ENCODE assay signal across 20 cellular contexts in the genomic region with DNA sequence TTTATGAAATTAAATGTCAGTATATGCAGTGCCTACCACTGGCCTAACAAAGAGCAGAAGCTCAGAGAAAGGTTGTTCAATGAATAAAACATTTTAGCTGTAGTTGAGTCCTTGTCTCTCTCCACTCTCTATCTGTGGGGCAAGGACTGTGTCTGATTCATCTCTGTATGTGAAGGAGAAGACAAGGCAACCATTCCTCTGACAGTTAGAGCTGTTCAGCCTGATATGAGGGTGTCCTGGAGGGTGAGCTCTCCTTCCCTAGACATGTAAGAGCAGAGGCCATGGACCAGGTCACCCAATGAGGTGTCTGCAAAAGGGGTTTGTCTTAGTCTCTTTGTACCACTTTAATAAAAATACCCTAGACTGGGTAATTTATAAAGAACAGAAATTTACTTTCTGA. TPM values are rescaled to one million over a fixed set of nuclear protein-coding genes. Genes with fewer than 3 reads are reported as not detected.
A peak's percentile ranks its signal among the peaks of the same experiment; 100 is the strongest.
DNase-seq lines count a peak whose midpoint lies in the region; ATAC-seq, FAIRE-seq and TF ChIP-seq lines count a peak whose summit lies in the region.
"Had no signal": no experiment of that assay in that cellular context is flagged by ENCODE, and none has a peak within 500 bp of the region (broad histone marks: within the 10 kb centered on the region; RNA-seq: fewer than 3 reads in every experiment).

No MANE protein-coding gene starts in this region.

- TF ChIP-seq CTCF in Calu3 (IDR thresholded peaks at IDR 0.05; ENCODE audit: unreplicated experiment) (no peak), K562 (IDR thresholded peaks at IDR 0.05 in 2 of 3, conservative IDR thresholded peaks at IDR 0.05 in 1 of 3; ENCODE audit: insufficient read depth in 2 of 3, low read depth in 1 of 3, low read length in 3 of 3) (no peak), spleen (IDR thresholded peaks at IDR 0.05 in 8 of 11, conservative IDR thresholded peaks at IDR 0.05 in 3 of 11) (no peak)

- DNase-seq in Calu3 (no peak), K562 (ENCODE audit: extremely low read depth in 1 of 4, low spot score in 3 of 4) (peak in 1 of 4 experiments; percentile 71), mesenteric fat pad (ENCODE audit: low spot score) (peak; percentile 4), spleen (peak; percentile 11)
- DNase-seq: CD8-positive, alpha-beta T cell; COR-L47; HCEC 1CT; HFFc6 had no signal

- H3K9ac ChIP-seq in K562 (ENCODE audit: insufficient read depth in 1 of 2, low read depth in 2 of 2, low read length in 2 of 2), result peak overlapping the region in 1 of 2 experiments; percentile 7; a peak in 1 of 4 replicates

- ATAC-seq in K562, result peak; percentile 52
- no peak for ATAC-seq in GM18519 (IDR thresholded peaks at IDR 0.05; ENCODE audit: low FRiP score, unreplicated experiment)
- no peak for ATAC-seq in GM18873 (IDR thresholded peaks at IDR 0.05; ENCODE audit: low FRiP score, unreplicated experiment)
- ATAC-seq in GM21723 (IDR thresholded peaks at IDR 0.05; ENCODE audit: unreplicated experiment), result no peak
- ATAC-seq: A549; CD8-positive, alpha-beta T cell; HepG2 had no signal

- TF ChIP-seq POLR2A in K562 (conservative IDR thresholded peaks at IDR 0.05) (no peak), spleen (IDR thresholded peaks at IDR 0.05) (no peak)

- H3K27ac ChIP-seq in K562 (ENCODE audit: extremely low read depth, low read depth, low read length), result peak overlapping the region; percentile 24; the same call in 2 of the 3 replicates
- no peak overlapping the region for H3K27ac ChIP-seq in spleen

- no peaks in the 10 kb centered on the region for H4K20me1 ChIP-seq in K562 (replicated peaks; ENCODE audit: control insufficient read depth, insufficient read depth, low read length)

- H3K4me1 ChIP-seq in K562 (replicated peaks in 1 of 2; ENCODE audit: control insufficient read depth in 2 of 2, insufficient read depth in 2 of 2, low read length in 2 of 2) (peaks cover 44 to 55% of the 10 kb centered on the region in 2 experiments; a peak in 4 of 5 replicates), spleen (peaks cover 0 to 30% (median 11%) of the 10 kb centered on the region in 6 donors)

- H3K4me3 ChIP-seq in K562, result no peak overlapping the region
- no peak overlapping the region for H3K4me3 ChIP-seq in spleen
- H3K4me3 ChIP-seq: A549 had no signal

- H3K79me2 ChIP-seq in K562 (ENCODE audit: control insufficient read depth, insufficient read depth, low read length), result no peaks in the 10 kb centered on the region

- peaks cover 30% of the 10 kb centered on the region for H3K36me3 Mint-ChIP-seq in Calu3 (ENCODE audit: insufficient read depth, unreplicated experiment)
- H3K36me3 Mint-ChIP-seq: CD14-positive monocyte; CD8-positive, alpha-beta T cell had no signal

- H3K9me1 ChIP-seq in K562 (ENCODE audit: control insufficient read depth, insufficient read depth, low read length), result no peaks in the 10 kb centered on the region

- in situ Hi-C loops in K562 (cut with MboI), result loop anchor here (5.0 kb wide), 1 partner anchor 68 kb away; no protein-coding TSS in a partner anchor

- H3K4me2 ChIP-seq in K562 (ENCODE audit: insufficient read depth, low read length), result peak overlapping the region; percentile 40
- H3K4me2 ChIP-seq: A549 had no signal

- H3K27me3 ChIP-seq in K562 (ENCODE audit: control insufficient read depth in 2 of 2, insufficient read depth in 2 of 2, low read length in 2 of 2) (no peaks in the 10 kb centered on the region), spleen (replicated peaks in 1 of 7) (peaks cover 0 to 20% (median 0%) of the 10 kb centered on the region in 7 donors)

- POLR2A ChIA-PET in K562 (lab: Yijun Ruan, JAX), result interaction anchor here (0.6 to 5.7 kb wide), 7 partner anchors 8 to 120 kb away, joined by 3 to 65 read pairs (median 3); a partner anchor contains a TSS

- TF ChIP-seq EP300 in K562 (IDR thresholded peaks at IDR 0.05; ENCODE audit: low read length), result peak; percentile 33; the same call in 1 of the 2 replicates

- CTCF ChIA-PET in Calu3 (lab: Charles Lee), result no interaction called here
- CTCF ChIA-PET in K562 (lab: Yijun Ruan, JAX; ENCODE audit: low intra/inter-chr PET ratio), result interaction anchor here (2.7 to 3.9 kb wide), 2 partner anchors 69 to 230 kb away, joined by 17 to 44 read pairs; no protein-coding TSS in a partner anchor

- H3K9me3 ChIP-seq in K562 (replicated peaks; ENCODE audit: control insufficient read depth, insufficient read depth, low read depth, low read length) (no peaks in the 10 kb centered on the region), spleen (no peaks in the 10 kb centered on the region)
- H3K9me3 ChIP-seq: A549 had no signal

- H3K27me3 Mint-ChIP-seq in Calu3 (ENCODE audit: unreplicated experiment), result peaks cover 18% of the 10 kb centered on the region

- intact Hi-C loops in Calu3 (cut with micrococcal nuclease; ENCODE audit: unreplicated experiment), result loop anchor here (1.0 to 10.0 kb wide), 2 partner anchors 68 to 230 kb away; no protein-coding TSS in a partner anchor
- intact Hi-C loops in K562 (cut with micrococcal nuclease), result loop anchor here (2.0 kb wide), 1 partner anchor 14 kb away; no protein-coding TSS in a partner anchor
- intact Hi-C loops in spleen (cut with DNase I; ENCODE audit: low total_unique reads), result loop anchor here (5.0 to 10.0 kb wide), 2 partner anchors 68 to 230 kb away; no protein-coding TSS in a partner anchor

- no peaks in the 10 kb centered on the region for H3K36me3 ChIP-seq in K562 (ENCODE audit: control insufficient read depth, insufficient read depth, low read length)
- no peaks in the 10 kb centered on the region for H3K36me3 ChIP-seq in spleen

- peak overlapping the region; percentile 85 for H2AFZ ChIP-seq in K562 (ENCODE audit: low read depth, low read length)

- peak; percentile 75 for FAIRE-seq in K562 (lab: Jason Lieb, UNC)
- FAIRE-seq: A549, GM18507, H1, HepG2, HTR-8/SVneo had no signal

- no peak for TF ChIP-seq RAD21 in K562 (CRISPR knock-in tag; conservative IDR thresholded peaks at IDR 0.05 in 1 of 2, IDR thresholded peaks at IDR 0.05 in 1 of 2)

- H3K4me1 Mint-ChIP-seq in Calu3 (ENCODE audit: low read depth, unreplicated experiment), result peaks cover 42% of the 10 kb centered on the region

- BruUV-seq in Calu3 (replicated peaks; lab: Mats Ljungman, UMichigan) (no TSS peak), K562 (replicated peaks; lab: Mats Ljungman, UMichigan) (no TSS peak)

- H3K9me3 Mint-ChIP-seq in Calu3 (ENCODE audit: low read depth, unreplicated experiment), result no peaks in the 10 kb centered on the region
- H3K9me3 Mint-ChIP-seq: CD8-positive, alpha-beta T cell; HFFc6 had no signal

- H3K27ac Mint-ChIP-seq in Calu3 (ENCODE audit: unreplicated experiment), result peak overlapping the region; percentile 39
- H3K27ac Mint-ChIP-seq: CD14-positive monocyte; CD8-positive, alpha-beta T cell; HFFc6 had no signal

- H3K4me3 Mint-ChIP-seq in Calu3 (ENCODE audit: low read depth, unreplicated experiment), result no peak overlapping the region
- H3K4me3 Mint-ChIP-seq: CD14-positive monocyte; CD8-positive, alpha-beta T cell; HFFc6 had no signal

RNA-seq across cellular contexts. Expression of a gene that starts 4.5 kb away (rescaled TPM):
- total RNA-seq in Calu3 (2022), result 231 and 327 TPM in 2 replicates
- total RNA-seq in K562 (2011; cell fraction: chromatin; rRNA removed; ENCODE audit: low replicate concordance), result 0.74 and 1.0 TPM in 2 replicates
- 0.92 and 1.2 TPM in 2 replicates for total RNA-seq in K562 (2011; cell fraction: nucleolus; rRNA removed)
- 1.1 and 1.2 TPM in 2 replicates for total RNA-seq in K562 (2011; cell fraction: nucleoplasm; rRNA removed)
- 0.33 and 0.59 TPM in 2 replicates for total RNA-seq in K562 (2014; rRNA removed)
- total RNA-seq in K562 (2014; rRNA removed; fragmentation: Illumina TruSeq; extraction: Trizol), result not detected in 2 replicates
- not detected in 2 replicates for total RNA-seq in K562 (2015; rRNA removed; fragmentation: Illumina TruSeq; extraction: Trizol)
- 0.33 and 0.49 TPM in 2 replicates for total RNA-seq in K562 (2021)
- polyA plus RNA-seq in K562 (2011; rRNA removed), result 0.17 and 0.64 TPM in 2 replicates
- 0.68 and 1.0 TPM in 2 replicates for polyA plus RNA-seq in K562 (2011; cell fraction: cytosol; rRNA removed)
- polyA plus RNA-seq in K562 (2011; cell fraction: nucleus; rRNA removed), result 0.73 and 1.3 TPM in 2 replicates
- 0.48 and 0.66 TPM in 2 replicates for polyA plus RNA-seq in K562 (2012)
- polyA plus RNA-seq in K562 (2014; fragmentation: Illumina TruSeq; extraction: Trizol), result 0.32 and 0.68 TPM in 2 replicates
- polyA plus RNA-seq in K562 (2014; fragmentation: Nextera tagmentation; extraction: Ambion mirVana), result under 1 TPM; 0.45 to 0.55 TPM
- 0.32 and 0.53 TPM in 2 replicates for polyA plus RNA-seq in K562 (2014; rRNA removed)
- polyA minus RNA-seq in K562 (2011; rRNA and poly(A)+ RNA removed), result not detected in 2 replicates
- polyA minus RNA-seq in K562 (2011; cell fraction: cytosol; rRNA and poly(A)+ RNA removed), result not detected in 2 replicates
- not detected in 2 replicates for polyA minus RNA-seq in K562 (2011; cell fraction: nucleus; rRNA and poly(A)+ RNA removed)
- total RNA-seq in mesenteric fat pad, result 2.8 TPM
- total RNA-seq in spleen, result 10 to 100 TPM in 1 of 7 donors, 1 to 10 TPM in 5, under 1 TPM in 1; 0.76 to 11.0 (median 4.0) TPM
- polyA plus RNA-seq in spleen, result 1 to 10 TPM in 1 of 3 donors, under 1 TPM in 2; 0.22 to 8.3 (median 0.41) TPM
- total RNA-seq: CD8-positive, alpha-beta T cell; Daoy; H1; HFFc6 had no signal
- polyA plus RNA-seq: AG04450, BJ had no signal

RNA-seq across cellular contexts. Expression of a gene that starts 37.7 kb away (rescaled TPM):
- total RNA-seq in Calu3 (2022) (not detected in 2 replicates), K562 (2014; rRNA removed) (59.7 and 103 TPM in 2 replicates), K562 (2014; rRNA removed; fragmentation: Illumina TruSeq; extraction: Trizol) (67.6 and 79.8 TPM in 2 replicates), K562 (2015; rRNA removed; fragmentation: Illumina TruSeq; extraction: Trizol) (63.5 and 68.1 TPM in 2 replicates), K562 (2021) (76.5 and 81.3 TPM in 2 replicates), mesenteric fat pad (11.0 TPM), spleen (10 to 100 TPM; 12.9 to 24.5 (median 16.0) TPM)
- 80.8 and 102 TPM in 2 replicates for total RNA-seq in K562 (2011; cell fraction: chromatin; rRNA removed; ENCODE audit: low replicate concordance)
- total RNA-seq in K562 (2011; cell fraction: nucleolus; rRNA removed), result 96.7 and 104 TPM in 2 replicates
- 105 and 124 TPM in 2 replicates for total RNA-seq in K562 (2011; cell fraction: nucleoplasm; rRNA removed)
- polyA plus RNA-seq in K562 (2011; rRNA removed) (51.1 and 53.3 TPM in 2 replicates), K562 (2014; fragmentation: Illumina TruSeq; extraction: Trizol) (72.3 and 106 TPM in 2 replicates), K562 (2014; fragmentation: Nextera tagmentation; extraction: Ambion mirVana) (10 to 100 TPM; 18.5 to 22.9 TPM), K562 (2014; rRNA removed) (42.7 and 49.5 TPM in 2 replicates), spleen (10 to 100 TPM in 1 of 3 donors, 1 to 10 TPM in 2; 2.9 to 12.1 (median 4.4) TPM)
- polyA plus RNA-seq in K562 (2011; cell fraction: cytosol; rRNA removed), result 34.3 and 44.4 TPM in 2 replicates
- polyA plus RNA-seq in K562 (2011; cell fraction: nucleus; rRNA removed), result 78.7 and 92.4 TPM in 2 replicates
- 53.0 and 55.6 TPM in 2 replicates for polyA plus RNA-seq in K562 (2012)
- polyA minus RNA-seq in K562 (2011; rRNA and poly(A)+ RNA removed), result 55.7 and 60.3 TPM in 2 replicates
- 37.3 and 64.4 TPM in 2 replicates for polyA minus RNA-seq in K562 (2011; cell fraction: cytosol; rRNA and poly(A)+ RNA removed)
- 55.6 and 91.2 TPM in 2 replicates for polyA minus RNA-seq in K562 (2011; cell fraction: nucleus; rRNA and poly(A)+ RNA removed)
- total RNA-seq: CD8-positive, alpha-beta T cell; HepG2; HFFc6 had no signal
- polyA plus RNA-seq: A549, AG04450, BJ had no signal

RNA-seq across cellular contexts. Expression of a gene that starts 57.1 kb away (rescaled TPM):
- total RNA-seq in Calu3 (2022) (not detected in 2 replicates), K562 (2014; rRNA removed) (not detected in 2 replicates), K562 (2014; rRNA removed; fragmentation: Illumina TruSeq; extraction: Trizol) (not detected in 2 replicates), K562 (2015; rRNA removed; fragmentation: Illumina TruSeq; extraction: Trizol) (not detected in 2 replicates), K562 (2021) (0.07 TPM in 1 of 2 replicates, not detected in the other), mesenteric fat pad (0.42 TPM), spleen (under 1 TPM in 1 of 7 donors, not detected in 6; 0.43 TPM)
- not detected in 2 replicates for total RNA-seq in K562 (2011; cell fraction: chromatin; rRNA removed; ENCODE audit: low replicate concordance)
- total RNA-seq in K562 (2011; cell fraction: nucleolus; rRNA removed), result not detected in 2 replicates
- total RNA-seq in K562 (2011; cell fraction: nucleoplasm; rRNA removed), result not detected in 2 replicates
- polyA plus RNA-seq in K562 (2011; rRNA removed) (not detected in 2 replicates), K562 (2014; fragmentation: Illumina TruSeq; extraction: Trizol) (not detected in 2 replicates), K562 (2014; fragmentation: Nextera tagmentation; extraction: Ambion mirVana) (not detected), K562 (2014; rRNA removed) (not detected in 2 replicates), spleen (not detected)
- polyA plus RNA-seq in K562 (2011; cell fraction: cytosol; rRNA removed), result not detected in 2 replicates
- not detected in 2 replicates for polyA plus RNA-seq in K562 (2011; cell fraction: nucleus; rRNA removed)
- polyA plus RNA-seq in K562 (2012), result 0.04 TPM in 1 of 2 replicates, not detected in the other
- not detected in 2 replicates for polyA minus RNA-seq in K562 (2011; rRNA and poly(A)+ RNA removed)
- not detected in 2 replicates for polyA minus RNA-seq in K562 (2011; cell fraction: cytosol; rRNA and poly(A)+ RNA removed)
- not detected in 2 replicates for polyA minus RNA-seq in K562 (2011; cell fraction: nucleus; rRNA and poly(A)+ RNA removed)
- total RNA-seq: CD8-positive, alpha-beta T cell; Daoy; H1; HepG2; HFFc6 had no signal
- polyA plus RNA-seq: A549, AG04450, BJ, CD14-positive monocyte, H1, HepG2 had no signal

Comparison
In these comparisons a context has a peak if more than half of its experiments do, and no peak if none do; other contexts are left out.
1. RNA of a gene that starts 4.5 kb away (total RNA-seq): 231 to 327 TPM in Calu3; 0.76 to 11.0 TPM in spleen, 2.8 TPM in mesenteric fat pad (single experiment) and 0.33 to 1.2 TPM in K562; every median in the first group is over 10 times any median in the second.
2. RNA of a gene that starts 37.7 kb away (total RNA-seq): 59.7 to 124 TPM in K562, 12.9 to 24.5 TPM in spleen and 11.0 TPM in mesenteric fat pad (single experiment); not detected in Calu3; every median in the first group is over 10 times any median in the second.